Comparison of ENCODE assay signal across 27 cellular contexts in the genomic region with DNA sequence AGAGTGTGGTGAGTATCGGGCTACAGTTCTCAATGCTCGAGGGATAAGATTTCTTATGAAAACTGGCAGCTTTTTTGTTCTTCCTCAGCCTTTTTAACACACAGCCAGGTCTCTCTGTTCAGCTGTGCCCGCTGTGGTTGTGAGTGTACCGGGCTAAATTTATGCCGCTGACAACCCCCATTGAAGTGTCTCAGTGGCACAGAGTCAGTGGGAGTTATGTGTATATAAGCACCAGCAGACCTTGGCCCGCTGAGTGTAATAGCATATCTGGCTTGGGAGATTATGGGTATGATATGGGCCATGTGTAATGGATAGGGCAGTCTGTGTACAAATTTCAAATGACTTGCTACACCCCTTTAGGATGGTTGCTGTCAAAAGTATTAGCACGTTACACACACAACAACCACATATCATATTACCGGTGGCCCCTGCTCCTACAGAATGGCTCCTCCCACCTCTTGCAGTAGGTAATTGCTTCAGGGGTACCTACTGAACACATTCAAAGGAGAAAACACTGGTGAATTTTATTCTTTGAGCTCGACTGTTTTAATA. TPM values are rescaled to one million over a fixed set of nuclear protein-coding genes. Genes with fewer than 3 reads are reported as not detected.
"Had no signal": no experiment of that assay in that cellular context is flagged by ENCODE, and none has a peak within 500 bp of the region (broad histone marks: within the 10 kb centered on the region; RNA-seq: fewer than 3 reads in every experiment).

No MANE protein-coding gene starts in this region.

- H3K36me3 ChIP-seq: cardiac muscle cell, Peyer's patch, SJCRH30 had no signal

- H3K9me3 ChIP-seq: Peyer's patch, SJCRH30 had no signal

- ATAC-seq: activated T-helper 17 cell treated with anti-CD3 and anti-CD28 coated beads, Interleukin-2, amount 50 U/mL, for 72 hours; SK-N-SH treated with all-trans-retinoic acid at 6 μM for 48 hours had no signal

- H3K4me1 ChIP-seq: Peyer's patch, SJCRH30 had no signal

- H3K27me3 Mint-ChIP-seq: activated CD4-positive, alpha-beta memory T cell treated with anti-CD3 and anti-CD28 coated beads for 36 hours; brain; IgD-negative memory B cell had no signal

- H3K4me3 ChIP-seq: cardiac muscle cell, Peyer's patch, SJCRH30 had no signal

- H3K27me3 ChIP-seq: cardiac muscle cell, Peyer's patch, SJCRH30 had no signal

- H3K4me3 Mint-ChIP-seq: activated CD4-positive, alpha-beta memory T cell treated with anti-CD3 and anti-CD28 coated beads for 36 hours; activated naive CD4-positive, alpha-beta T cell treated with anti-CD3 and anti-CD28 coated beads for 36 hours; activated naive CD8-positive, alpha-beta T cell; activated T-helper 17 cell treated with anti-CD3 and anti-CD28 coated beads, Interleukin-2, amount 50 U/mL, for 72 hours; brain; IgD-negative memory B cell; T-helper 1 cell treated with Interleukin-12 subunit alpha and Interleukin-12 subunit beta and Interleukin-4 antibody, amounts not matched to agents 30 μg/mL and 1 μg/mL, for 36 hours had no signal

- H3K9ac ChIP-seq: KMS-11 had no signal

- H3K4me2 ChIP-seq: KMS-11 had no signal

- H3K27ac ChIP-seq: cardiac muscle cell, KMS-11, Peyer's patch, RWPE1, SJCRH30 had no signal

- H3K4me1 Mint-ChIP-seq: activated T-helper 17 cell treated with anti-CD3 and anti-CD28 coated beads, Interleukin-2, amount 50 U/mL, for 72 hours; IgD-negative memory B cell had no signal

- H3K27ac Mint-ChIP-seq: activated CD4-positive, alpha-beta memory T cell treated with anti-CD3 and anti-CD28 coated beads for 36 hours; activated naive CD4-positive, alpha-beta T cell treated with anti-CD3 and anti-CD28 coated beads for 36 hours; activated naive CD8-positive, alpha-beta T cell; activated T-helper 17 cell treated with anti-CD3 and anti-CD28 coated beads, Interleukin-2, amount 50 U/mL, for 72 hours; brain; IgD-negative memory B cell; T-helper 1 cell treated with Interleukin-12 subunit alpha and Interleukin-12 subunit beta and Interleukin-4 antibody, amounts not matched to agents 30 μg/mL and 1 μg/mL, for 36 hours had no signal

- H3K36me3 Mint-ChIP-seq: activated CD4-positive, alpha-beta memory T cell treated with anti-CD3 and anti-CD28 coated beads for 36 hours; activated naive CD8-positive, alpha-beta T cell had no signal

- DNase-seq: activated CD4-positive, alpha-beta memory T cell treated with anti-CD3 and anti-CD28 coated beads for 36 hours; activated CD4-positive, alpha-beta T cell treated with anti-CD3 and anti-CD28 coated beads for 48 hours; activated CD4-positive, CD25-positive, alpha-beta regulatory T cell treated with anti-CD3 and anti-CD28 coated beads, Interleukin-2, amount 50 U/mL, for 72 hours; activated CD8-positive, alpha-beta memory T cell treated with anti-CD3 and anti-CD28 coated beads for 24 hours; activated gamma-delta T cell; activated naive CD4-positive, alpha-beta T cell treated with anti-CD3 and anti-CD28 coated beads for 36 hours; activated T-cell treated with anti-CD3 and anti-CD28 coated beads, Interleukin-2, amount 50 U/mL, for 48 hours; amygdala; NCI-H1092; NCI-H1930; NCI-H2171; NCI-H2227 treated with DMSO at 0.1 percent for 48 hours; NCI-H446 treated with DMSO at 0.1 percent for 48 hours; NCI-H524 treated with DMSO at 0.1 percent for 48 hours; NK-92 treated with Interleukin-12 subunit alpha and Interleukin-12 subunit beta, amount 100 ng/mL, for 24 hours; Peyer's patch; Right ventricle myocardium superior; SJCRH30 had no signal

RNA-seq across cellular contexts. Expression of a gene that starts 26.9 kb away (rescaled TPM):
- total RNA-seq: activated CD4-positive, alpha-beta memory T cell treated with anti-CD3 and anti-CD28 coated beads for 36 hours; activated naive CD4-positive, alpha-beta T cell treated with anti-CD3 and anti-CD28 coated beads for 36 hours; activated T-helper 17 cell treated with anti-CD3 and anti-CD28 coated beads, Interleukin-2, amount 50 U/mL, for 72 hours had no signal
- polyA plus RNA-seq: IgD-negative memory B cell had no signal
